8 cellular contexts compared by ENCODE assay signal in the genomic region with DNA sequence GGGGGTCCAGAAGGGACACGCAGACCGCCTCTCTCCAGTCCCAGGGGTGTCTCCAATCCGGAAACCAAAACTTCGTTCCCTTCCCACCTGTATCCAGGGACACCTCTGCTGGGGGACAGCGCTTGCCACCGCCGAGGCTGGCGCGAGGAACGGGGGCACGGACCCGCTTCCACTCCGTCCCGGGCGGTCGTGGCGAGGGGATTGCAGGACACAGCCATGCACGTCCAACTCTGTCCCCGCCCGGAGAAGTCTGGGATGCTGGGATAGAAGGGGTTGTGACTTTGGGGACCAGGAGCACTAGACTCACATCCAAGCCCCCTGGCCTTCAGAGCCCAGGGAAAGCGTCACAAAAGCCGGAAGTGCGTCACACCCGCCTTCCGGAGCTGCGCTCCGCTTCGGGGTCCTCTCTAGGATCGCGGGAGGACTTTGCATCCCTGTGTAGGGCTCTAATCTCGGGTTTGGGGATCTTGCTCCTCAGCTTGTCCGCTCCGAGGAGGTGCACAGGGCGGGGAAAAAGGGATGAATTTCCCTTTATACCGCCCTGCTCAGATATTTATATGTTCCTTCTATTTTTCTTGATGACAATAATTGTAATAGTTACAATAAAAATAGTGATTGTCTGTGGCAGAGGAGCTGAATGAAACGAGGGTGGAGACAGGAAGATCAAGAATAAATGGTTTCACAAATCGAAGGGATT. TPM values are rescaled to one million over a fixed set of nuclear protein-coding genes. Genes with fewer than 3 reads are reported as not detected.
A peak's percentile ranks its signal among the peaks of the same experiment; 100 is the strongest.
DNase-seq lines count a peak whose midpoint lies in the region; ATAC-seq and TF ChIP-seq lines count a peak whose summit lies in the region.

A gene (minus strand): TSS at position 348 of the 697 bp plus-strand sequence. CDS start 3,707 bp downstream, outside the sequence.

- TF ChIP-seq CTCF in GM10266 (IDR thresholded peaks at IDR 0.05; ENCODE audit: control insufficient read depth, insufficient read depth, low read depth, missing control alignments), result no peak
- TF ChIP-seq CTCF in left ventricle myocardium inferior (IDR thresholded peaks at IDR 0.05; ENCODE audit: borderline replicate concordance), result no peak
- no peak for TF ChIP-seq CTCF in upper lobe of right lung (IDR thresholded peaks at IDR 0.05)

- DNase-seq in GM10266 (ENCODE audit: extremely low spot score), result peak; percentile 93
- peak; percentile 94 to 95 (median 95) for DNase-seq in NCI-H1417 (lab: John Stamatoyannopoulos, UW)
- peak; percentile 80 for DNase-seq in T follicular helper cell (ENCODE audit: low read depth)
- peak; percentile 63 for DNase-seq in amniotic stem cell (lab: John Stamatoyannopoulos, UW)
- peak; percentile 86 for DNase-seq in left ventricle myocardium inferior
- DNase-seq in posterior vena cava (ENCODE audit: low spot score), result peak; percentile 97
- DNase-seq in upper lobe of right lung, result peak; percentile 95

- H3K4me3 ChIP-seq in left ventricle myocardium inferior (peak within 1 kb of the TSS; percentile 91), upper lobe of right lung (peak within 1 kb of the TSS; percentile 93)

- intact Hi-C loops in left ventricle myocardium inferior (cut with micrococcal nuclease), result no loop called here
- intact Hi-C loops in posterior vena cava (cut with DNase I), result no loop called here
- intact Hi-C loops in upper lobe of right lung (cut with DNase I), result no loop called here

- H3K27me3 ChIP-seq in left ventricle myocardium inferior (ENCODE audit: low read depth), result no peaks in the 10 kb centered on the region
- no peaks in the 10 kb centered on the region for H3K27me3 ChIP-seq in upper lobe of right lung

- H3K27ac ChIP-seq in left ventricle myocardium inferior (replicated peaks) (peak within 1 kb of the TSS; percentile 91), upper lobe of right lung (peak within 1 kb of the TSS; percentile 91)

- peak; percentile 97 for ATAC-seq in HG02623 (IDR thresholded peaks at IDR 0.05; ENCODE audit: unreplicated experiment)
- ATAC-seq in upper lobe of right lung, result peak; percentile 99

- H3K36me3 ChIP-seq in left ventricle myocardium inferior, result peaks cover 42% of the 10 kb centered on the region
- peaks cover 25% of the 10 kb centered on the region for H3K36me3 ChIP-seq in upper lobe of right lung

- H3K4me1 ChIP-seq in left ventricle myocardium inferior (peaks cover 31% of the 10 kb centered on the region), upper lobe of right lung (peaks cover 19% of the 10 kb centered on the region)

- H3K9me3 ChIP-seq in left ventricle myocardium inferior (replicated peaks) (peaks cover 22% of the 10 kb centered on the region), upper lobe of right lung (no peaks in the 10 kb centered on the region)

RNA-seq across cellular contexts. Expression of the gene that starts here (rescaled TPM):
- total RNA-seq in left ventricle myocardium inferior, result 6.4 TPM
- total RNA-seq in posterior vena cava, result 1 to 10 TPM; 3.2 to 5.4 TPM
- total RNA-seq in upper lobe of right lung, result 4.9 TPM

Comparison
In these comparisons a context has a peak if more than half of its experiments do, and no peak if none do; other contexts are left out.
1. Peak in every context shown above with its lines: DNase-seq, ATAC-seq, H3K4me3 ChIP-seq and H3K27ac ChIP-seq.